Comparison of ENCODE assay signal across 18 cellular contexts in genomic region chr16:65510850-65511249, GRCh38.
DNase-seq lines count a peak whose midpoint lies in the region; ATAC-seq and TF ChIP-seq lines count a peak whose summit lies in the region.
"Had no signal": no experiment of that assay in that cellular context is flagged by ENCODE, and none has a peak within 500 bp of the region (broad histone marks: within the 10 kb centered on the region; RNA-seq: fewer than 3 reads in every experiment).

No MANE protein-coding gene starts in this region.

- DNase-seq in left cardiac atrium, result no peak
- no peak for DNase-seq in cardiac septum (ENCODE audit: low spot score)
- peak; percentile 11 to 70 for DNase-seq in cardiac fibroblast (ENCODE audit: low read depth in 2 of 2)
- DNase-seq in kidney tubule cell (ENCODE audit: low spot score), result peak; percentile 79
- no peak for DNase-seq in NCI-H2029 treated with DMSO at 0.1 percent for 48 hours (lab: John Stamatoyannopoulos, UW)
- no peak for DNase-seq in HuH-7 (ENCODE audit: low spot score)
- no peak for DNase-seq in NCI-H1105 (lab: John Stamatoyannopoulos, UW)
- DNase-seq: activated CD4-positive, alpha-beta T cell treated with anti-CD3 and anti-CD28 coated beads, Interleukin-2, amount 10 ng/mL, durations not matched to agents 7 days and 5 days; activated CD8-positive, alpha-beta memory T cell treated with anti-CD3 and anti-CD28 coated beads, Interleukin-2, amount 50 U/mL, for 48 hours; activated gamma-delta T cell treated with Interleukin-2 at 50 U/mL for 16 hours; amniotic stem cell; hypothalamus; left colon; NCI-H1694; NCI-H446 treated with DMSO at 0.1 percent for 48 hours; stimulated activated CD4-positive, alpha-beta T cell treated with anti-CD3 and anti-CD28 coated beads, Interleukin-4, amount 100 ng/mL, for 24 hours had no signal

- no peak for TF ChIP-seq CTCF in cardiac fibroblast (IDR thresholded peaks at IDR 0.05; ENCODE audit: low read depth, low read length)

- no peak overlapping the region for H3K4me3 ChIP-seq in cardiac fibroblast (replicated peaks in 1 of 2; ENCODE audit: low read depth in 2 of 2, low read length in 2 of 2)
- H3K4me3 ChIP-seq: skin epidermis had no signal

- intact Hi-C loops in left cardiac atrium (cut with DNase I), result no loop called here
- intact Hi-C loops in cardiac septum (cut with DNase I), result no loop called here

- ATAC-seq in left cardiac atrium (peak; percentile 38 to 74), HG03108 (IDR thresholded peaks at IDR 0.05; ENCODE audit: unreplicated experiment) (no peak)
- ATAC-seq: left colon had no signal

Comparison
In these comparisons a context has a peak if more than half of its experiments do, and no peak if none do; other contexts are left out.
1. DNase-seq: peak in cardiac fibroblast (2 of 2) and kidney tubule cell (single experiment); none in left cardiac atrium (single experiment), cardiac septum (single experiment), NCI-H2029 treated with DMSO at 0.1 percent for 48 hours (single experiment), HuH-7 (single experiment) and NCI-H1105 (single experiment).